Comparison of ENCODE assay signal across 9 cellular contexts in the genomic region with DNA sequence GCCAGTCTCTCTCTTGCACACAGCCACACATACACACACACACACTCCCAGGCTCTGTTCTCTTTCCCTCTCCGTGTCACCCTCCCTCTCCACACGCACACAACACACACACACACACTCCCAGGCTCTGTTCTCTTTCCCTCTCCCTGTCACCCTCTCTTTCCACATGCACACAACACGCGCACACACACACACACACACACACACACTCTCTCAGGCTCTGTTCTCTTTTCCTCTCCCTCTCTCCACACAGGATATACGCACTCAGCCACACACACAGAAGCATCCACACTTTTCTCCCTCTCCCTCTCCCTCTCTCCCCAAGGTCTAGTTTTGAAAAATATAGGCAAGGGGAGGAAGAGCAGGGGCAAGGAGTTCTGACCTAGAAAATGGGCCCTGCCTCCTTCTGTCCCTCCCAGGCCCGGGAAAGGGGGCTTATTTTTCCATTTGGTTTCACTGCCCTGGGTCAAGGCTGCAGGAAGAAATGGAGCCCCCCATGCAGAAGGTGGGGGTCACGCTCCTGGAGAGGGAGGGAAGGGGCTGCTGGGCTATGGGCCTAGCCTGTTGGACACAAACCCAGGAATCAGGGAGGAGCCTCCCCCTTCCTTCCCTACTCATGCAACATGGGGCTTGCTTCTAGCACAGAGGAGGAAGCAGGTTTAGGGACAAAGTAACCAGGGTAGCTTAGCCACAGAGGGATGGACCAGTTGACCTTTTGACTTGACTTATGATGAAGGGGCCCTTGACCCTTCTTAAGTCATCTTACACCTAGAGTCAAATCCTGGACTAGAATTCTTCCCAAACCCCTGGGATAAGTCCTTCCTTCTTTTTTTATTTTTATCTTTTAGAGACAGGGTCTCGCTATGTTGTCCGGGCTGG.
A peak's percentile ranks its signal among the peaks of the same experiment; 100 is the strongest.
DNase-seq lines count a peak whose midpoint lies in the region; ATAC-seq and TF ChIP-seq lines count a peak whose summit lies in the region.
"Had no signal": no experiment of that assay in that cellular context is flagged by ENCODE, and none has a peak within 500 bp of the region (broad histone marks: within the 10 kb centered on the region; RNA-seq: fewer than 3 reads in every experiment).

No MANE protein-coding gene starts in this region.

- H3K79me2 ChIP-seq in hepatocyte = no peaks in the 10 kb centered on the region

- intact Hi-C loops in activated CD4-positive, alpha-beta T cell treated with anti-CD3 and anti-CD28 coated beads for 36 hours (cut with DNase I, micrococcal nuclease) = no loop called here
- intact Hi-C loops in sciatic nerve (cut with DNase I) = no loop called here
- intact Hi-C loops in lower leg skin (cut with DNase I; ENCODE audit: low total_unique reads) = no loop called here

- 55% methylated on average over 7 of the region's 9 CpGs for WGBS in hepatocyte (ENCODE audit: low lambda C conversion rate, missing lambda C conversion rate)
- 61 to 70% methylated on average over 9 of the region's 9 CpGs for WGBS in lower leg skin, 2 donors

- peak overlapping the region; percentile 50 for H3K4me2 ChIP-seq in hepatocyte

- no peaks in the 10 kb centered on the region for H3K36me3 ChIP-seq in hepatocyte (replicated peaks; ENCODE audit: insufficient read depth, low read depth)

- peak; percentile 7 for ATAC-seq in activated CD4-positive, alpha-beta T cell treated with anti-CD3 and anti-CD28 coated beads for 36 hours
- peak; percentile 66 for ATAC-seq in sciatic nerve
- no peak for ATAC-seq in HG03442 (IDR thresholded peaks at IDR 0.05; ENCODE audit: unreplicated experiment)

- H4K20me1 ChIP-seq in hepatocyte (ENCODE audit: insufficient read depth, poor library complexity, severe bottlenecking) = no peaks in the 10 kb centered on the region

- H3K4me3 Mint-ChIP-seq in activated CD4-positive, alpha-beta T cell treated with anti-CD3 and anti-CD28 coated beads for 36 hours = peak overlapping the region; percentile 14

- no peaks in the 10 kb centered on the region for H3K9me3 Mint-ChIP-seq in activated CD4-positive, alpha-beta T cell treated with anti-CD3 and anti-CD28 coated beads for 36 hours (ENCODE audit: low read depth)

- H3K9me3 ChIP-seq in hepatocyte (ENCODE audit: low read depth) = no peaks in the 10 kb centered on the region

- H3K27me3 Mint-ChIP-seq in activated CD4-positive, alpha-beta T cell treated with anti-CD3 and anti-CD28 coated beads for 36 hours = peaks cover 8% of the 10 kb centered on the region

- CTCF ChIA-PET in activated CD4-positive, alpha-beta T cell treated with anti-CD3 and anti-CD28 coated beads for 36 hours (lab: Charles Lee) = interaction anchor here (0.9 to 1.6 kb wide), 4 partner anchors 10 to 71 kb away, joined by 3 to 9 read pairs (median 4); no protein-coding TSS in a partner anchor

- H3K27me3 ChIP-seq in hepatocyte = no peaks in the 10 kb centered on the region

- peaks cover 61% of the 10 kb centered on the region for H3K4me1 Mint-ChIP-seq in activated CD4-positive, alpha-beta T cell treated with anti-CD3 and anti-CD28 coated beads for 36 hours

- H3K36me3 Mint-ChIP-seq in activated CD4-positive, alpha-beta T cell treated with anti-CD3 and anti-CD28 coated beads for 36 hours (ENCODE audit: low read depth) = no peaks in the 10 kb centered on the region

- H3K27ac ChIP-seq in hepatocyte = peak overlapping the region; percentile 88

- POLR2A ChIA-PET in activated CD4-positive, alpha-beta T cell treated with anti-CD3 and anti-CD28 coated beads for 36 hours (lab: Charles Lee) = interaction anchor here (0.9 kb wide), 1 partner anchor 11 kb away, joined by 3 read pairs; no protein-coding TSS in a partner anchor

- H3K9me2 ChIP-seq in hepatocyte (replicated peaks; ENCODE audit: insufficient read depth) = no peaks in the 10 kb centered on the region

- H3K4me1 ChIP-seq in hepatocyte (ENCODE audit: insufficient read depth) = peaks cover 48% of the 10 kb centered on the region

- no peak for DNase-seq in activated CD4-positive, alpha-beta T cell treated with anti-CD3 and anti-CD28 coated beads for 36 hours
- DNase-seq in activated CD4-positive, alpha-beta T cell treated with anti-CD3 and anti-CD28 coated beads for 4 hours = no peak
- DNase-seq in NCI-H2227 treated with DMSO at 0.1 percent for 48 hours (lab: John Stamatoyannopoulos, UW) (peak; percentile 83), hepatocyte (ENCODE audit: low spot score) (no peak), sciatic nerve (ENCODE audit: low spot score) (no peak), HPDE6-E6E7 (ENCODE audit: extremely low spot score) (no peak), lower leg skin (ENCODE audit: low spot score in 2 of 2) (no peak)
- DNase-seq: NCI-H1930 had no signal

- TF ChIP-seq CTCF in hepatocyte (IDR thresholded peaks at IDR 0.05; ENCODE audit: poor library complexity) (no peak), lower leg skin (IDR thresholded peaks at IDR 0.05) (no peak)

- no peak overlapping the region for H2AFZ ChIP-seq in hepatocyte

- peak overlapping the region; percentile 27 for H3K27ac Mint-ChIP-seq in activated CD4-positive, alpha-beta T cell treated with anti-CD3 and anti-CD28 coated beads for 36 hours

- no peak for TF ChIP-seq POLR2A in lower leg skin (IDR thresholded peaks at IDR 0.05)

- H3K4me3 ChIP-seq in hepatocyte (no peak overlapping the region), lower leg skin (ENCODE audit: low read depth, poor library complexity, severe bottlenecking) (no peak overlapping the region)
